In genomic region chr2:116413659-116414058, GRCh38 we compare ENCODE assay signal across 22 cellular contexts.
A peak's percentile ranks its signal among the peaks of the same experiment; 100 is the strongest.
DNase-seq lines count a peak whose midpoint lies in the region; ATAC-seq, FAIRE-seq and TF ChIP-seq lines count a peak whose summit lies in the region.
"Had no signal": no experiment of that assay in that cellular context is flagged by ENCODE, and none has a peak within 500 bp of the region (broad histone marks: within the 10 kb centered on the region; RNA-seq: fewer than 3 reads in every experiment).

No MANE protein-coding gene starts in this region.

- H3K18ac ChIP-seq in trophoblast cell (ENCODE audit: low read length), result no peak overlapping the region

- no peak overlapping the region for H2BK5ac ChIP-seq in trophoblast cell (ENCODE audit: low read depth, low read length, poor library complexity)

- ATAC-seq in gastroesophageal sphincter, result peak; percentile 22
- ATAC-seq: A549, GM23338, HCT116 had no signal

- H3K27ac ChIP-seq in gastroesophageal sphincter (no peak overlapping the region), trophoblast cell (ENCODE audit: low read depth, low read length) (no peak overlapping the region)
- H3K27ac ChIP-seq: 22Rv1, A549, C4-2B had no signal

- H3K4me1 ChIP-seq in gastroesophageal sphincter (no peaks in the 10 kb centered on the region), trophoblast cell (ENCODE audit: control insufficient read depth in 1 of 2, insufficient read depth in 2 of 2, low read length in 2 of 2) (no peaks in the 10 kb centered on the region)
- H3K4me1 ChIP-seq: A549, Caco-2 had no signal

- H3K9ac ChIP-seq in trophoblast cell (ENCODE audit: low read length), result peak overlapping the region; percentile 16

- TF ChIP-seq CTCF in gastroesophageal sphincter (IDR thresholded peaks at IDR 0.05), result no peak

- H3K79me2 ChIP-seq in trophoblast cell (ENCODE audit: control insufficient read depth, insufficient read depth, low read length, poor library complexity), result no peaks in the 10 kb centered on the region

- H3K79me1 ChIP-seq in trophoblast cell (ENCODE audit: low read length), result no peaks in the 10 kb centered on the region

- DNase-seq in NCI-H748 (lab: John Stamatoyannopoulos, UW; ENCODE audit: unreplicated experiment) (peak; percentile 1), NCI-H748 treated with DMSO at 0.1 percent for 48 hours (lab: John Stamatoyannopoulos, UW) (no peak), trophoblast cell (no peak), SIG-M5 (lab: John Stamatoyannopoulos, UW) (no peak), RCC 7860 (ENCODE audit: low spot score) (no peak)
- DNase-seq in activated CD4-positive, CD25-positive, alpha-beta regulatory T cell (lab: John Stamatoyannopoulos, UW), result no peak
- DNase-seq: AML-193; Caco-2; CD4-positive, alpha-beta T cell; H7; HFFc6 had no signal

- H4K91ac ChIP-seq in trophoblast cell (ENCODE audit: low read depth, low read length), result no peak overlapping the region

- TF ChIP-seq EP300 in gastroesophageal sphincter (IDR thresholded peaks at IDR 0.05), result no peak

- no peak overlapping the region for H4K8ac ChIP-seq in trophoblast cell (ENCODE audit: low read depth, low read length)

- 80% methylated on average over 1 of the region's 5 CpGs; no CpG with 5 or more reads in 1 of the 2 donors for WGBS in gastroesophageal sphincter (ENCODE audit: low coverage in 1 of 2), 2 donors
- no CpG with 5 or more reads among the region's 5 CpGs for WGBS in trophoblast cell (ENCODE audit: extremely low coverage, insufficient coverage, insufficient read length)

- H3K14ac ChIP-seq in trophoblast cell (ENCODE audit: low read length), result no peak overlapping the region

- H2BK12ac ChIP-seq in trophoblast cell (ENCODE audit: low read length), result no peak overlapping the region

- no peak overlapping the region for H2AFZ ChIP-seq in trophoblast cell (ENCODE audit: insufficient read depth, low read length, poor library complexity)
- H2AFZ ChIP-seq: GM23338 had no signal

- no peak overlapping the region for H3K4ac ChIP-seq in trophoblast cell (ENCODE audit: low read depth, low read length)

- H4K12ac ChIP-seq in trophoblast cell (ENCODE audit: low read depth, low read length), result no peak overlapping the region

- no peak overlapping the region for H2BK120ac ChIP-seq in trophoblast cell (ENCODE audit: insufficient read depth, low read length, poor library complexity)

- no peak overlapping the region for H3K4me3 ChIP-seq in gastroesophageal sphincter
- H3K4me3 ChIP-seq in trophoblast cell (ENCODE audit: low read depth, low read length), result no peak overlapping the region
- H3K4me3 ChIP-seq: A549, GM23338 had no signal

- TF ChIP-seq POLR2A in gastroesophageal sphincter (IDR thresholded peaks at IDR 0.05), result no peak

- no peak for FAIRE-seq in RCC 7860 (lab: Jason Lieb, UNC)
- FAIRE-seq: A549, D721Med, G401.6, GM12892, GM18507, HTR-8/SVneo had no signal

- no peak overlapping the region for H3K23ac ChIP-seq in trophoblast cell (ENCODE audit: low read length)

- H3K9me3 ChIP-seq in gastroesophageal sphincter, result peaks cover 0 to 6% (median 0%) of the 10 kb centered on the region in 3 donors
- H3K9me3 ChIP-seq in trophoblast cell (ENCODE audit: insufficient read depth, low read depth, low read length), result no peaks in the 10 kb centered on the region
- H3K9me3 ChIP-seq: Caco-2 had no signal

- H3K36me3 ChIP-seq in gastroesophageal sphincter (no peaks in the 10 kb centered on the region), trophoblast cell (ENCODE audit: control insufficient read depth in 1 of 2, insufficient read depth in 2 of 2, low read length in 2 of 2) (no peaks in the 10 kb centered on the region)

- H3K27me3 ChIP-seq in gastroesophageal sphincter (no peaks in the 10 kb centered on the region), trophoblast cell (ENCODE audit: insufficient read depth, low read length) (no peaks in the 10 kb centered on the region)

- H3K4me2 ChIP-seq in trophoblast cell (ENCODE audit: low read length), result no peak overlapping the region
- H3K4me2 ChIP-seq: A549, GM23338 had no signal

- H2AK5ac ChIP-seq in trophoblast cell (ENCODE audit: low read length), result no peak overlapping the region
